In the genomic region with DNA sequence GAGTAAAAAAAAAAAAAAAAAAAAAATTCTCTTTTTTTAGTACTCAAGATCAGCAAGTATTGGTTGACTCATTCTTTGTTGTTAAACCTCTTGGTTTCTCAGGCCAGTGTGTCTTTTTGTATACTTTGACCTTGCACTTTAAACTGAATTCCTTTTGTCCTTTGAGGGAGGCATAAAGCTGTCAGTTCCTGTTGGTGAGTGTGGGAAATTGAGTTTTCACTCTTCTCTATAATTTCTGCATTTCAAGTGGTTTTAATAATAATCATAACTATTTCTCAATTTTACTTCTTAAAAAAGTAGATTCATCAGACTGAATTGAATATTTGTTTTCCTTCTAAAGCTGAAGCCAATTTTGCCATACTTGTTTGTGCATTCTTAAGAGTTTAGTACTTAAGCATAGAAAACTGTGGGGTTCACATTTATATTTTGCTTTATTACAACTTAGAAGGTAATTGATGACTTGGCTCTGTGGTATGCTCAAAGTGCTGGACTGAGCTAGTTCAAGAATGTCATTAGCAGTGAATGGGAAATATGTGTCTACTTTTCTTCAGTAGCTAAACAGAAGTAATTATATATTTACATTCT, we compare ENCODE assay signal across 1 cellular context.
TF ChIP-seq lines count a peak whose summit lies in the region.

No MANE protein-coding gene starts in this region.

TF ChIP-seq in HCT116, 20 proteins besides CTCF, POLR2A, EP300 and RAD21 (continued from another document):
- TF ChIP-seq ZBTB33 (IDR thresholded peaks at IDR 0.05; ENCODE audit: extremely low read depth, insufficient replicate concordance, low read length), result no peak
- no peak for TF ChIP-seq ELF1 (IDR thresholded peaks at IDR 0.05; ENCODE audit: borderline replicate concordance, low read depth)
